ENCODE assay signal across 26 cellular contexts in the genomic region with DNA sequence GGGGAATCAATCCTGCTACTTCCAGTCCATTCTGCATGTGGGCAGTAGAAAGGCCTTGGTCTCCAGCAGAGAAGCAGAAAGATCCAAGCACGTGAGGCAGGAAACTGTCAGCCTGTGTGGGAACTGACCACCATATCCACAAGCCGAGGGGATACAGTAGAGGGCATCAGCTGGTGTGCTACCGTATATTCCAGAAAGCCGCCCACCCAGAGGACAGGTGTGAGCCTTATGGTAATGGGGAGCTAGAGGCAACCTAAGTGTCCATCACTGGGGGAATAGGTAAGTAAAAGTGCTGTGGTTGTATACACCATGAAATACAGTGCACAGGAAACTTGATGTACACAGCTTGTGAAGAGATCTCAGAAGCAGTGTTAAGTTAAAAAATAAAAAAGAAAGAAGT. TPM values are rescaled to one million over a fixed set of nuclear protein-coding genes. Genes with fewer than 3 reads are reported as not detected.
"Had no signal": no experiment of that assay in that cellular context is flagged by ENCODE, and none has a peak within 500 bp of the region (broad histone marks: within the 10 kb centered on the region; RNA-seq: fewer than 3 reads in every experiment).

No MANE protein-coding gene starts in this region.

- H3K9me3 ChIP-seq: MG63, Peyer's patch, SJCRH30 had no signal

- ATAC-seq: HepG2, PC-3, Right ventricle myocardium inferior, SK-N-SH treated with all-trans-retinoic acid at 6 μM for 48 hours had no signal

- H3K4me1 ChIP-seq: Peyer's patch, SJCRH30 had no signal

- H3K36me3 ChIP-seq: MG63, Peyer's patch, SJCRH30 had no signal

- DNase-seq: IMR-90, Karpas-422, KG1, MG63, NCI-H1092, NCI-H1436, NCI-H187, NCI-H2029, NCI-H2081 treated with DMSO at 0.1 percent for 48 hours, NCI-H2171, NCI-H226, NCI-H446, NCI-H510A, NCI-H524 treated with DMSO at 0.1 percent for 48 hours, NCI-H69, NCI-H774, PC-3, SHP77 treated with DMSO at 0.1 percent for 48 hours, SJCRH30 had no signal

- H3K27me3 ChIP-seq: Peyer's patch had no signal

- H3K4me3 ChIP-seq: MG63, Peyer's patch, SJCRH30 had no signal

- H3K27ac ChIP-seq: Peyer's patch, SJCRH30 had no signal

RNA-seq across cellular contexts. Expression of a gene that starts 2.8 kb away (rescaled TPM):
- total RNA-seq: HepG2, HT1080, IMR-90, OCI-LY7, PC-3, Peyer's patch, Right ventricle myocardium inferior, RPMI7951, SJCRH30 had no signal
- polyA plus RNA-seq: HepG2, IMR-90 had no signal

RNA-seq across cellular contexts. Expression of a gene that starts 25.2 kb away (rescaled TPM):
- total RNA-seq: HepG2, HT1080, IMR-90, OCI-LY7, PC-3, Peyer's patch, Right ventricle myocardium inferior, RPMI7951, SJCRH30 had no signal
- polyA plus RNA-seq: HepG2, IMR-90 had no signal

RNA-seq across cellular contexts. Expression of a gene that starts 27.3 kb away (rescaled TPM):
- polyA plus RNA-seq: HepG2 had no signal

RNA-seq across cellular contexts. Expression of a gene that starts 42.4 kb away (rescaled TPM):
- total RNA-seq: IMR-90 had no signal

RNA-seq across cellular contexts. Expression of a gene that starts 44.7 kb away (rescaled TPM):
- total RNA-seq: HepG2, HT1080, IMR-90, OCI-LY7, PC-3, Peyer's patch, Right ventricle myocardium inferior, RPMI7951, SJCRH30 had no signal
- polyA plus RNA-seq: HepG2, IMR-90 had no signal
